Comparison of ENCODE assay signal across 1 cellular context in genomic region chr4:25233194-25233593, GRCh38.
TF ChIP-seq lines count a peak whose summit lies in the region.

No MANE protein-coding gene starts in this region.

TF ChIP-seq in H1, 55 proteins besides CTCF, POLR2A, EP300 and RAD21:
- TF ChIP-seq SAP30 (IDR thresholded peaks at IDR 0.05; ENCODE audit: insufficient read depth, insufficient replicate concordance, low read length) (no peak), CBX5 (IDR thresholded peaks at IDR 0.05; ENCODE audit: low read depth, low read length) (no peak), RFX5 (IDR thresholded peaks at IDR 0.05; ENCODE audit: borderline replicate concordance, low read depth, low read length) (no peak)
